20 cellular contexts compared by ENCODE assay signal in genomic region chr4:47526281-47526680, GRCh38. TPM values are rescaled to one million over a fixed set of nuclear protein-coding genes. Genes with fewer than 3 reads are reported as not detected.
A peak's percentile ranks its signal among the peaks of the same experiment; 100 is the strongest.
DNase-seq lines count a peak whose midpoint lies in the region; ATAC-seq and TF ChIP-seq lines count a peak whose summit lies in the region.
"Had no signal": no experiment of that assay in that cellular context is flagged by ENCODE, and none has a peak within 500 bp of the region (broad histone marks: within the 10 kb centered on the region; RNA-seq: fewer than 3 reads in every experiment).

No MANE protein-coding gene starts in this region.

- H2AFZ ChIP-seq in IMR-90 (replicated peaks; ENCODE audit: low read length, poor library complexity), result no peak overlapping the region

- peak overlapping the region; percentile 94; the same call in 1 of the 2 replicates for H3K14ac ChIP-seq in IMR-90 (replicated peaks; ENCODE audit: low read depth, low read length)

- CTCF ChIA-PET in IMR-90 (lab: Yijun Ruan, JAX), result interaction anchor here (0.7 kb wide), 1 partner anchor 46 kb away, joined by 3 read pairs; no protein-coding TSS in a partner anchor
- CTCF ChIA-PET in activated CD4-positive, alpha-beta T cell treated with anti-CD3 and anti-CD28 coated beads for 36 hours (lab: Charles Lee), result no interaction called here
- CTCF ChIA-PET in naive thymus-derived CD4-positive, alpha-beta T cell (lab: Charles Lee), result no interaction called here

- H2BK5ac ChIP-seq in IMR-90 (ENCODE audit: low read depth, low read length, poor library complexity, severe bottlenecking), result peak overlapping the region; percentile 100

- peak overlapping the region; percentile 81; the same call in 1 of the 2 replicates for H3K4ac ChIP-seq in IMR-90 (ENCODE audit: low read depth, low read length)

- H3K9ac ChIP-seq in IMR-90 (ENCODE audit: low read depth, low read length), result peak overlapping the region; percentile 39; the same call in 1 of the 2 replicates

- no peak for TF ChIP-seq CTCF in IMR-90 (conservative IDR thresholded peaks at IDR 0.05; ENCODE audit: low read depth, low read length)
- no peak for TF ChIP-seq CTCF in ascending aorta (IDR thresholded peaks at IDR 0.05)
- TF ChIP-seq CTCF in fibroblast of mammary gland (conservative IDR thresholded peaks at IDR 0.05; ENCODE audit: control insufficient read depth, insufficient read depth, low read depth, low read length), result no peak

- TF ChIP-seq POLR2A in IMR-90 (IDR thresholded peaks at IDR 0.05; ENCODE audit: low read depth, low read length), result no peak

- H3K4me2 ChIP-seq in IMR-90 (ENCODE audit: low read depth, low read length), result no peak overlapping the region

- H3K27ac ChIP-seq in IMR-90 (ENCODE audit: insufficient read depth, low read length) (peak overlapping the region; percentile 68; the same call in 1 of the 2 replicates), ascending aorta (peak overlapping the region; percentile 76 to 81)
- no peak overlapping the region for H3K27ac ChIP-seq in naive thymus-derived CD4-positive, alpha-beta T cell (ENCODE audit: low read depth, low read length)
- H3K27ac ChIP-seq: neutrophil had no signal

- H3K4me3 ChIP-seq in IMR-90 (ENCODE audit: insufficient read depth, low read depth, low read length) (no peak overlapping the region), ascending aorta (no peak overlapping the region), fibroblast of mammary gland (ENCODE audit: control insufficient read depth, low read depth, low read length) (no peak overlapping the region), skeletal muscle cell (ENCODE audit: low read depth, low read length) (no peak overlapping the region)
- no peak overlapping the region for H3K4me3 ChIP-seq in naive thymus-derived CD4-positive, alpha-beta T cell (ENCODE audit: low read length)
- H3K4me3 ChIP-seq: adrenal gland, mucosa of descending colon, tibial nerve had no signal

- peak overlapping the region; percentile 86; the same call in 2 of the 3 replicates for H2BK15ac ChIP-seq in IMR-90 (ENCODE audit: low read depth, low read length)

- no peak overlapping the region for H2AK5ac ChIP-seq in IMR-90 (ENCODE audit: low read depth, low read length)

- H2BK120ac ChIP-seq in IMR-90 (ENCODE audit: low read depth, low read length), result peak overlapping the region; percentile 100

- BruUV-seq in IMR-90 (replicated peaks; lab: Mats Ljungman, UMichigan), result no TSS peak

- H2BK20ac ChIP-seq in IMR-90 (ENCODE audit: low read depth, low read length), result peak overlapping the region; percentile 100

- no peaks in the 10 kb centered on the region for H4K20me1 ChIP-seq in IMR-90 (ENCODE audit: insufficient read depth, low read length)

- peak overlapping the region; percentile 14 for H3K56ac ChIP-seq in IMR-90 (ENCODE audit: extremely low read depth, insufficient read depth, low read length)

- H3K27me3 ChIP-seq in IMR-90 (ENCODE audit: control insufficient read depth, insufficient read depth, low read length), result no peaks in the 10 kb centered on the region
- no peaks in the 10 kb centered on the region for H3K27me3 ChIP-seq in ascending aorta
- no peaks in the 10 kb centered on the region for H3K27me3 ChIP-seq in naive thymus-derived CD4-positive, alpha-beta T cell (ENCODE audit: control insufficient read depth in 2 of 2, insufficient read depth in 2 of 2, low read length in 2 of 2)
- H3K27me3 ChIP-seq: adrenal gland, neutrophil, tibial nerve had no signal

- H3K4me1 ChIP-seq in IMR-90 (ENCODE audit: control insufficient read depth, insufficient read depth, low read length), result peaks cover 7% of the 10 kb centered on the region; the same call in 1 of the 2 replicates
- H3K4me1 ChIP-seq in ascending aorta, result peaks cover 7 to 19% of the 10 kb centered on the region in 2 donors
- H3K4me1 ChIP-seq in naive thymus-derived CD4-positive, alpha-beta T cell (ENCODE audit: control insufficient read depth in 2 of 2, insufficient read depth in 2 of 2, low read length in 2 of 2), result peaks cover 6 to 7% of the 10 kb centered on the region in 2 donors

- TF ChIP-seq RAD21 in IMR-90 (IDR thresholded peaks at IDR 0.05; ENCODE audit: low read length), result no peak

- H3K36me3 Mint-ChIP-seq in activated CD4-positive, alpha-beta T cell treated with anti-CD3 and anti-CD28 coated beads for 36 hours (ENCODE audit: low read depth), result peaks cover 8% of the 10 kb centered on the region
- peaks cover 4 to 34% (median 17%) of the 10 kb centered on the region in 5 donors for H3K36me3 Mint-ChIP-seq in naive thymus-derived CD4-positive, alpha-beta T cell
- H3K36me3 Mint-ChIP-seq in stimulated activated memory B cell treated with anti-CD40 and anti-IgM and Interleukin-4, amounts not matched to agents 10 μg/mL and 1 μg/mL and 100 μg/mL, for 72 hours, result peaks cover 64% of the 10 kb centered on the region

- peaks cover 4% of the 10 kb centered on the region for H3K36me3 ChIP-seq in IMR-90 (ENCODE audit: control insufficient read depth, insufficient read depth, low read length)
- peaks cover 18 to 44% of the 10 kb centered on the region in 2 donors for H3K36me3 ChIP-seq in ascending aorta
- no peaks in the 10 kb centered on the region for H3K36me3 ChIP-seq in naive thymus-derived CD4-positive, alpha-beta T cell (ENCODE audit: control insufficient read depth in 2 of 3, insufficient read depth in 3 of 3, low read length in 3 of 3)

- H4K91ac ChIP-seq in IMR-90 (ENCODE audit: insufficient read depth, low read depth, low read length), result peak overlapping the region; percentile 37; the same call in 1 of the 2 replicates

- peaks cover 13 to 30% of the 10 kb centered on the region in 2 experiments; a peak in 3 of 4 replicates for H3K79me1 ChIP-seq in IMR-90 (ENCODE audit: low read depth in 1 of 2, low read length in 2 of 2)

- H2AK9ac ChIP-seq in IMR-90 (replicated peaks; ENCODE audit: low read depth, low read length, poor library complexity), result no peak overlapping the region

- intact Hi-C loops in IMR-90 (cut with micrococcal nuclease) (no loop called here), ascending aorta (cut with DNase I) (no loop called here)
- intact Hi-C loops in activated CD4-positive, alpha-beta T cell treated with anti-CD3 and anti-CD28 coated beads for 36 hours (cut with DNase I, micrococcal nuclease), result no loop called here
- intact Hi-C loops in naive thymus-derived CD4-positive, alpha-beta T cell (cut with micrococcal nuclease), result no loop called here

- peak overlapping the region; percentile 96; the same call in 1 of the 2 replicates for H3K18ac ChIP-seq in IMR-90 (ENCODE audit: low read depth, low read length)

- peak; percentile 53 for DNase-seq in IMR-90
- DNase-seq in ascending aorta (ENCODE audit: low spot score in 2 of 2), result no peak
- peak; percentile 25 for DNase-seq in fibroblast of mammary gland (ENCODE audit: low read depth)
- peak; percentile 20 for DNase-seq in skeletal muscle cell (ENCODE audit: low read depth)
- DNase-seq in activated CD4-positive, alpha-beta T cell treated with anti-CD3 and anti-CD28 coated beads for 36 hours, result no peak
- no peak for DNase-seq in NCI-H1436 treated with DMSO at 0.1 percent for 48 hours (lab: John Stamatoyannopoulos, UW)
- DNase-seq in naive thymus-derived CD4-positive, alpha-beta T cell, result no peak
- DNase-seq: activated CD4-positive, alpha-beta T cell treated with anti-CD3 and anti-CD28 coated beads, Interleukin-2, amount 10 ng/mL, durations not matched to agents 24 days and 14 days; activated gamma-delta T cell; adrenal gland; DND-41; left colon; mucosa of descending colon; NCI-H1930; retina; stimulated activated naive B cell treated with anti-CD40 and anti-IgM and Interleukin-4, amounts not matched to agents 10 μg/mL and 1 μg/mL and 100 μg/mL, for 72 hours had no signal

- H3K27ac Mint-ChIP-seq in activated CD4-positive, alpha-beta T cell treated with anti-CD3 and anti-CD28 coated beads for 36 hours, result no peak overlapping the region
- H3K27ac Mint-ChIP-seq in naive thymus-derived CD4-positive, alpha-beta T cell, result no peak overlapping the region
- H3K27ac Mint-ChIP-seq in stimulated activated memory B cell treated with anti-CD40 and anti-IgM and Interleukin-4, amounts not matched to agents 10 μg/mL and 1 μg/mL and 100 μg/mL, for 72 hours, result no peak overlapping the region
- H3K27ac Mint-ChIP-seq: activated CD4-positive, alpha-beta T cell treated with anti-CD3 and anti-CD28 coated beads, Interleukin-2, amount 10 ng/mL, durations not matched to agents 24 days and 14 days; B cell; stimulated activated naive B cell treated with anti-CD40 and anti-IgM and Interleukin-4, amounts not matched to agents 10 μg/mL and 1 μg/mL and 100 μg/mL, for 72 hours had no signal

- dilution Hi-C loops in IMR-90 (cut with HindIII; ENCODE audit: low sequenced_read_pairs, unreplicated experiment), result no loop called here

- ATAC-seq in IMR-90 (ENCODE audit: low read depth), result no peak
- ATAC-seq in activated CD4-positive, alpha-beta T cell treated with anti-CD3 and anti-CD28 coated beads for 36 hours, result no peak
- no peak for ATAC-seq in naive thymus-derived CD4-positive, alpha-beta T cell
- no peak for ATAC-seq in stimulated activated memory B cell treated with anti-CD40 and anti-IgM and Interleukin-4, amounts not matched to agents 10 μg/mL and 1 μg/mL and 100 μg/mL, for 72 hours
- ATAC-seq: left colon; mucosa of descending colon; stimulated activated naive B cell treated with anti-CD40 and anti-IgM and Interleukin-4, amounts not matched to agents 10 μg/mL and 1 μg/mL and 100 μg/mL, for 72 hours had no signal

- peaks cover 17% of the 10 kb centered on the region for H3K9me3 Mint-ChIP-seq in activated CD4-positive, alpha-beta T cell treated with anti-CD3 and anti-CD28 coated beads for 36 hours (ENCODE audit: low read depth)
- H3K9me3 Mint-ChIP-seq in naive thymus-derived CD4-positive, alpha-beta T cell, result peaks cover 0 to 17% (median 7%) of the 10 kb centered on the region in 11 donors
- H3K9me3 Mint-ChIP-seq in stimulated activated memory B cell treated with anti-CD40 and anti-IgM and Interleukin-4, amounts not matched to agents 10 μg/mL and 1 μg/mL and 100 μg/mL, for 72 hours, result peaks cover 5% of the 10 kb centered on the region

- H3K27me3 Mint-ChIP-seq in activated CD4-positive, alpha-beta T cell treated with anti-CD3 and anti-CD28 coated beads for 36 hours, result no peaks in the 10 kb centered on the region
- no peaks in the 10 kb centered on the region for H3K27me3 Mint-ChIP-seq in naive thymus-derived CD4-positive, alpha-beta T cell
- H3K27me3 Mint-ChIP-seq in stimulated activated memory B cell treated with anti-CD40 and anti-IgM and Interleukin-4, amounts not matched to agents 10 μg/mL and 1 μg/mL and 100 μg/mL, for 72 hours, result no peaks in the 10 kb centered on the region
- H3K27me3 Mint-ChIP-seq: activated CD4-positive, alpha-beta T cell treated with anti-CD3 and anti-CD28 coated beads, Interleukin-2, amount 10 ng/mL, durations not matched to agents 24 days and 14 days; B cell; stimulated activated naive B cell treated with anti-CD40 and anti-IgM and Interleukin-4, amounts not matched to agents 10 μg/mL and 1 μg/mL and 100 μg/mL, for 72 hours had no signal

- in situ Hi-C loops in IMR-90 (cut with MboI; ENCODE audit: low sequenced_read_pairs), result no loop called here

- H3K4me3 Mint-ChIP-seq in activated CD4-positive, alpha-beta T cell treated with anti-CD3 and anti-CD28 coated beads for 36 hours, result no peak overlapping the region
- no peak overlapping the region for H3K4me3 Mint-ChIP-seq in naive thymus-derived CD4-positive, alpha-beta T cell
- H3K4me3 Mint-ChIP-seq in stimulated activated memory B cell treated with anti-CD40 and anti-IgM and Interleukin-4, amounts not matched to agents 10 μg/mL and 1 μg/mL and 100 μg/mL, for 72 hours, result no peak overlapping the region
- H3K4me3 Mint-ChIP-seq: activated CD4-positive, alpha-beta T cell treated with anti-CD3 and anti-CD28 coated beads, Interleukin-2, amount 10 ng/mL, durations not matched to agents 24 days and 14 days; B cell; stimulated activated naive B cell treated with anti-CD40 and anti-IgM and Interleukin-4, amounts not matched to agents 10 μg/mL and 1 μg/mL and 100 μg/mL, for 72 hours had no signal

- peaks cover 6% of the 10 kb centered on the region for H3K4me1 Mint-ChIP-seq in activated CD4-positive, alpha-beta T cell treated with anti-CD3 and anti-CD28 coated beads for 36 hours
- peaks cover 8 to 20% (median 12%) of the 10 kb centered on the region in 7 donors for H3K4me1 Mint-ChIP-seq in naive thymus-derived CD4-positive, alpha-beta T cell
- H3K4me1 Mint-ChIP-seq in stimulated activated memory B cell treated with anti-CD40 and anti-IgM and Interleukin-4, amounts not matched to agents 10 μg/mL and 1 μg/mL and 100 μg/mL, for 72 hours, result peaks cover 21% of the 10 kb centered on the region

- no peaks in the 10 kb centered on the region for H3K9me1 ChIP-seq in IMR-90 (ENCODE audit: insufficient read depth, low read length)

- POLR2A ChIA-PET in IMR-90 (lab: Charles Lee; ENCODE audit: unreplicated experiment), result no interaction called here
- POLR2A ChIA-PET in activated CD4-positive, alpha-beta T cell treated with anti-CD3 and anti-CD28 coated beads for 36 hours (lab: Charles Lee), result no interaction called here
- POLR2A ChIA-PET in naive thymus-derived CD4-positive, alpha-beta T cell (lab: Charles Lee), result interaction anchor here (0.5 kb wide), 1 partner anchor 494 kb away, joined by 5 read pairs; no protein-coding TSS in a partner anchor

- peak overlapping the region; percentile 85; the same call in 1 of the 2 replicates for H3K23ac ChIP-seq in IMR-90 (ENCODE audit: low read depth, low read length)

- peak overlapping the region; percentile 80; the same call in 1 of the 2 replicates for H4K5ac ChIP-seq in IMR-90 (ENCODE audit: low read depth, low read length)

- H3K9me3 ChIP-seq in IMR-90 (ENCODE audit: control insufficient read depth, insufficient read depth, low read length) (no peaks in the 10 kb centered on the region; the same call in 1 of the 2 replicates), ascending aorta (peaks cover 4 to 5% of the 10 kb centered on the region in 2 donors)
- H3K9me3 ChIP-seq in naive thymus-derived CD4-positive, alpha-beta T cell (ENCODE audit: control insufficient read depth in 2 of 3, low read length in 3 of 3), result no peaks in the 10 kb centered on the region
- H3K9me3 ChIP-seq: adrenal gland, neutrophil had no signal

- peak overlapping the region; percentile 77 to 99; a peak in 3 of 4 replicates for H4K8ac ChIP-seq in IMR-90 (ENCODE audit: low read depth in 2 of 2, low read length in 2 of 2)

RNA-seq across cellular contexts. Expression of gene ATP10D, which starts 41.2 kb away (rescaled TPM):
- total RNA-seq in IMR-90 (2012; rRNA removed) (90.3 and 135 TPM in 2 replicates), ascending aorta (22.1 TPM)
- 26.1 and 28.9 TPM in 2 replicates for polyA plus RNA-seq in IMR-90 (2012; rRNA removed)
- 15.2 and 42.0 TPM in 2 replicates for polyA plus RNA-seq in IMR-90 (2012; cell fraction: cytosol; rRNA removed)
- polyA plus RNA-seq in IMR-90 (2012; cell fraction: nucleus; rRNA removed; ENCODE audit: low replicate concordance), result 19.7 and 67.8 TPM in 2 replicates
- total RNA-seq in activated CD4-positive, alpha-beta T cell treated with anti-CD3 and anti-CD28 coated beads for 36 hours, result 1 to 10 TPM; 2.5 to 2.8 TPM
- 10 to 100 TPM in 1 of 5 experiments, 1 to 10 TPM in 4; 3.3 to 29.0 (median 6.1) TPM for total RNA-seq in naive thymus-derived CD4-positive, alpha-beta T cell
- polyA plus RNA-seq in naive thymus-derived CD4-positive, alpha-beta T cell, result 1 to 10 TPM in 1 of 2 donors, under 1 TPM in 1; 0.45 to 1.7 TPM

Comparison
In these comparisons a context has a peak if more than half of its experiments do, and no peak if none do; other contexts are left out.
1. DNase-seq: peak in IMR-90 (single experiment), fibroblast of mammary gland (single experiment) and skeletal muscle cell (single experiment); none in ascending aorta (0 of 2), activated CD4-positive, alpha-beta T cell treated with anti-CD3 and anti-CD28 coated beads for 36 hours (single experiment), NCI-H1436 treated with DMSO at 0.1 percent for 48 hours (single experiment) and naive thymus-derived CD4-positive, alpha-beta T cell (0 of 9).